27 cellular contexts compared by ENCODE assay signal in the genomic region with DNA sequence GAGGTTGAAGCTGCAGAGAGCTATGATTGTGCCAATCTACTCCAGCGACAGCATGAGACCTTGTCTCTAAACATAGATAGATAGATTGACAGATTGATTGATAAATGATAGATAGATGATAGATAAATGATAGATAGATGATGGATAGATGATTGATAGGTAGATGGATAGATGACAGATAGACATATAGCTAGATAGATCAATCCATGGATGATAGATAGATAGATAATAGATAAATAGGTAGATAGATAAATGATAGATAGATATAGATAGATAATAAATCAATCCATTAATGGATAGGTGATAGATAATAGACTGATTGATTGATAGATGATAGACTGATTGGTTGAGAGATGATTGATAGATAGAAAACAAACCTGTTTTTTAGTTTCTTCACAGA.
"Had no signal": no experiment of that assay in that cellular context is flagged by ENCODE, and none has a peak within 500 bp of the region (broad histone marks: within the 10 kb centered on the region; RNA-seq: fewer than 3 reads in every experiment).

No MANE protein-coding gene starts in this region.

- ATAC-seq: effector memory CD8-positive, alpha-beta T cell; esophagus mucosa; foreskin keratinocyte; gastrocnemius medialis; gastroesophageal sphincter; heart left ventricle; heart right ventricle had no signal

- H3K4me3 ChIP-seq: colonic mucosa, coronary artery, dorsolateral prefrontal cortex, esophagus muscularis mucosa, esophagus squamous epithelium, gastrocnemius medialis, gastroesophageal sphincter, heart left ventricle, heart right ventricle had no signal

- H3K27ac ChIP-seq: colonic mucosa, coronary artery, dorsolateral prefrontal cortex, epithelial cell of prostate, esophagus muscularis mucosa, esophagus squamous epithelium, foreskin keratinocyte, gastrocnemius medialis, gastroesophageal sphincter, heart left ventricle, heart right ventricle had no signal

- H3K27me3 ChIP-seq: colonic mucosa, dorsolateral prefrontal cortex, esophagus muscularis mucosa, esophagus squamous epithelium, foreskin keratinocyte, gastrocnemius medialis, gastroesophageal sphincter, heart left ventricle had no signal

- H3K36me3 ChIP-seq: colonic mucosa, esophagus muscularis mucosa, esophagus squamous epithelium, gastrocnemius medialis, gastroesophageal sphincter, heart left ventricle, heart right ventricle had no signal

- DNase-seq: colonic mucosa; cortex of kidney; dermis blood vessel endothelial cell; dorsolateral prefrontal cortex; effector CD4-positive, alpha-beta T cell; effector CD8-positive, alpha-beta T cell; effector memory CD4-positive, alpha-beta T cell; effector memory CD8-positive, alpha-beta T cell; endodermal cell; erythroblast; esophagus squamous epithelium; foreskin keratinocyte; foreskin melanocyte; gastrocnemius medialis; glutamatergic neuron; head of caudate nucleus; heart left ventricle; heart right ventricle had no signal

- H3K9me3 ChIP-seq: colonic mucosa, gastrocnemius medialis had no signal

- FAIRE-seq: colon, endometrium, endothelial cell of umbilical vein, frontal cortex had no signal

- H3K4me1 ChIP-seq: colonic mucosa, esophagus muscularis mucosa, esophagus squamous epithelium, foreskin keratinocyte, gastrocnemius medialis, gastroesophageal sphincter, heart left ventricle, heart right ventricle had no signal
